Comparison of ENCODE assay signal across 10 cellular contexts in the genomic region with DNA sequence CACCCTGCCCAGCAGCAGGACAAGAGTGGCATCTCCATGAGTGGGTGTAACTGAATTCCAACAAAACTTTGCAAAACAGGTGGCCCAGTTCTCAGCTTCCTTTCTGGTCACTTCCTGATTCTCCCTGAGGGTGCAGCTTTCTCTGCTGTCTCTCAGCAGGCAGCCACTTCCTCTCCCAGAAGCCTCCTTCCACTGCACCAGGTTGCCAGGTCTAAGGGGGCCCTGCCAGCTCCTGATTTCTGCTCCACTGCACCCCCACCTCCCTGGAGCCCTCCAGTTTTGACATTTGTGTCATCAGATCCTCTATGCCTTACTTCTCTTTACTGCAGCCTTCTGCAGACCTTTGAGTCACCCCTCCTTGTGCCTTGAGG.
"Had no signal": no experiment of that assay in that cellular context is flagged by ENCODE, and none has a peak within 500 bp of the region (broad histone marks: within the 10 kb centered on the region; RNA-seq: fewer than 3 reads in every experiment).

No MANE protein-coding gene starts in this region.

- H3K27ac ChIP-seq: cardiac muscle cell, esophagus muscularis mucosa, thoracic aorta had no signal

- H3K27me3 ChIP-seq: cardiac muscle cell, esophagus muscularis mucosa had no signal

- H3K9me3 ChIP-seq: esophagus muscularis mucosa, thoracic aorta had no signal

- DNase-seq: activated CD4-positive, alpha-beta T cell treated with anti-CD3 and anti-CD28 coated beads for 4 hours; activated CD8-positive, alpha-beta T cell treated with anti-CD3 and anti-CD28 coated beads, Interleukin-2, amount 10 ng/mL, durations not matched to agents 7 days and 5 days; activated naive CD4-positive, alpha-beta T cell treated with Interleukin-2 at 50 U/mL for 16 hours; nephron progenitor cell; stimulated activated CD4-positive, alpha-beta T cell treated with anti-CD3 and anti-CD28 coated beads, Interleukin-4, amount 100 ng/mL, for 1 hour; stimulated activated CD8-positive, alpha-beta memory T cell treated with anti-CD3 and anti-CD28 coated beads, Interleukin-4, amount 100 ng/mL, for 48 hours had no signal

- ATAC-seq: activated CD8-positive, alpha-beta T cell treated with anti-CD3 and anti-CD28 coated beads, Interleukin-2, amount 10 ng/mL, durations not matched to agents 7 days and 5 days; left lobe of liver had no signal

- H3K4me3 ChIP-seq: cardiac muscle cell, esophagus muscularis mucosa, thoracic aorta had no signal
